8 cellular contexts compared by ENCODE assay signal in genomic region chr10:32445740-32446615, GRCh38. TPM values are rescaled to one million over a fixed set of nuclear protein-coding genes. Genes with fewer than 3 reads are reported as not detected.
DNase-seq lines count a peak whose midpoint lies in the region; ATAC-seq lines count a peak whose summit lies in the region.

TSS of gene CCDC7 (plus strand) at chr10:32446140. CDS start at chr10:32451643, 5,503 bp downstream.

- DNase-seq in COLO829 (ENCODE audit: low spot score) (peak; percentile 41), HS-5 (ENCODE audit: low read depth) (peak; percentile 45), NOMO-1 (lab: John Stamatoyannopoulos, UW; ENCODE audit: unreplicated experiment in 2 of 2) (peak; percentile 89 to 92), mesenteric fat pad (ENCODE audit: low spot score) (peak; percentile 94)
- peak; percentile 53 to 81 (median 64) for DNase-seq in activated CD8-positive, alpha-beta memory T cell treated with anti-CD3 and anti-CD28 coated beads for 48 hours (ENCODE audit: low read depth in 2 of 3, low spot score in 2 of 3)
- DNase-seq in stimulated activated CD8-positive, alpha-beta memory T cell treated with anti-CD3 and anti-CD28 coated beads, Interleukin-15, amount 100 ng/mL, for 24 hours (ENCODE audit: low read depth): peak; percentile 70

- H3K4me3 ChIP-seq in endocrine pancreas (ENCODE audit: control insufficient read depth, insufficient read depth, low read length): peak within 1 kb of the TSS; percentile 94

- H3K36me3 ChIP-seq in endocrine pancreas (ENCODE audit: control insufficient read depth, insufficient read depth, low read length): no peaks in the 10 kb centered on the region

- peak; percentile 93 for ATAC-seq in GM19468 (IDR thresholded peaks at IDR 0.05; ENCODE audit: extremely low read depth, unreplicated experiment)

- peak within 1 kb of the TSS; percentile 92 for H3K9ac ChIP-seq in endocrine pancreas (ENCODE audit: control insufficient read depth, insufficient read depth, low read length)

- H3K9me3 ChIP-seq in endocrine pancreas (ENCODE audit: control insufficient read depth, low read length): no peaks in the 10 kb centered on the region

- no peaks in the 10 kb centered on the region for H3K27me3 ChIP-seq in endocrine pancreas (ENCODE audit: control insufficient read depth, insufficient read depth, low read length)

- no peaks in the 10 kb centered on the region for H3K4me1 ChIP-seq in endocrine pancreas (ENCODE audit: control insufficient read depth, insufficient read depth, low read length)

RNA-seq across cellular contexts. Expression of gene CCDC7, which starts in this region (rescaled TPM):
- 20.8 TPM for total RNA-seq in mesenteric fat pad

Comparison
In these comparisons a context has a peak if more than half of its experiments do, and no peak if none do; other contexts are left out.
1. Peak in every context shown above with its lines: DNase-seq, ATAC-seq and H3K4me3 ChIP-seq.
2. DNase-seq: peak in every context shown above with its lines; median percentile 94 in mesenteric fat pad; 90 in NOMO-1; 70 in stimulated activated CD8-positive, alpha-beta memory T cell treated with anti-CD3 and anti-CD28 coated beads, Interleukin-15, amount 100 ng/mL, for 24 hours; 64 in activated CD8-positive, alpha-beta memory T cell treated with anti-CD3 and anti-CD28 coated beads for 48 hours; 45 in HS-5; 41 in COLO829.